Comparison of ENCODE assay signal across 34 cellular contexts in the genomic region with DNA sequence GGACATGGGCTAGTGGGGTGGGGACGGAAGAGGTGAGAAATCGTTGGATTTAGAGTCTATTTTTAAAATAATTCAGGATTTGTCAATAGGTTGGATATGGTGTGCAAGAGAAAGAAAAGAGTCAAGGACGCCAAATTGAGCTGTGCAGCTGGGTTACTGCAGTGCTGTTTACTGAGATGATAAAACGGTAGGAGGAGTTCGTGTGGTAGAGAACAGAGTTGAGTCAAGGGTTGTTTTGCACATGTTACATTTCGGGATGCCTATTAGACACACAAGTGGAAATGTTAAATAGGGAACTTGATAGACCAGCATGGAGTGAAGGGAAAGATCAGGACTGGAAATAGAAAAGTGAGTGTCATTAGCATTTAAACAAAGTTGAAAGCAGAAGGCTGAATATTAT. TPM values are rescaled to one million over a fixed set of nuclear protein-coding genes. Genes with fewer than 3 reads are reported as not detected.
DNase-seq lines count a peak whose midpoint lies in the region; ATAC-seq and TF ChIP-seq lines count a peak whose summit lies in the region.
"Had no signal": no experiment of that assay in that cellular context is flagged by ENCODE, and none has a peak within 500 bp of the region (broad histone marks: within the 10 kb centered on the region; RNA-seq: fewer than 3 reads in every experiment).

No MANE protein-coding gene starts in this region.

- WGBS in right cardiac atrium, result 85% methylated on average over 6 of the region's 6 CpGs

- H3K4me1 Mint-ChIP-seq in activated T-helper 1 cell treated with anti-CD3 and anti-CD28 coated beads, Interleukin-12 subunit alpha, Interleukin-12 subunit beta, Interleukin-2, Interleukin-4 antibody, amounts not matched to agents 30 ng/mL and 10 ng/mL and 1 ng/mL, durations not matched to agents 14 hours and 24 hours and 36 hours (ENCODE audit: low read depth), result no peaks in the 10 kb centered on the region
- H3K4me1 Mint-ChIP-seq: activated CD4-positive, alpha-beta memory T cell treated with anti-CD3 and anti-CD28 coated beads, Interleukin-2, amount 10 ng/mL, durations not matched to agents 7 days and 5 days; CD4-positive, alpha-beta memory T cell; stimulated activated memory B cell treated with anti-CD40 and anti-IgM and Interleukin-4, amounts not matched to agents 10 μg/mL and 1 μg/mL and 100 μg/mL, for 72 hours had no signal

- no peak for TF ChIP-seq POLR2A in uterus (IDR thresholded peaks at IDR 0.05)

- H3K27ac ChIP-seq in left ventricle myocardium inferior (replicated peaks) (peak overlapping the region; percentile 74), right cardiac atrium (ENCODE audit: low read length) (no peak overlapping the region), layer of hippocampus (ENCODE audit: low read depth, low read length) (peak overlapping the region; percentile 67), uterus (no peak overlapping the region)
- H3K27ac ChIP-seq: A549, adrenal gland, brain microvascular endothelial cell, gastroesophageal sphincter, hepatocyte, prostate gland, SJCRH30, suprapubic skin had no signal

- intact Hi-C loops in left ventricle myocardium inferior (cut with micrococcal nuclease) (no loop called here), right cardiac atrium (cut with DNase I) (no loop called here), uterus (cut with DNase I; ENCODE audit: low total_unique reads) (no loop called here)
- intact Hi-C loops in activated T-helper 1 cell treated with anti-CD3 and anti-CD28 coated beads, Interleukin-12 subunit alpha, Interleukin-12 subunit beta, Interleukin-2, Interleukin-4 antibody, amounts not matched to agents 30 ng/mL and 10 ng/mL and 1 ng/mL, durations not matched to agents 14 hours and 24 hours and 36 hours (cut with micrococcal nuclease), result no loop called here

- no peaks in the 10 kb centered on the region for H3K27me3 Mint-ChIP-seq in activated T-helper 1 cell treated with anti-CD3 and anti-CD28 coated beads, Interleukin-12 subunit alpha, Interleukin-12 subunit beta, Interleukin-2, Interleukin-4 antibody, amounts not matched to agents 30 ng/mL and 10 ng/mL and 1 ng/mL, durations not matched to agents 14 hours and 24 hours and 36 hours (ENCODE audit: insufficient read depth)
- H3K27me3 Mint-ChIP-seq: activated CD4-positive, alpha-beta memory T cell treated with anti-CD3 and anti-CD28 coated beads, Interleukin-2, amount 10 ng/mL, durations not matched to agents 7 days and 5 days; CD4-positive, alpha-beta memory T cell; natural killer cell treated with Interleukin-12 subunit alpha and Interleukin-12 subunit beta and Interleukin-15 and Interleukin-18, amount 100 ng/mL, for 72 hours; stimulated activated memory B cell treated with anti-CD40 and anti-IgM and Interleukin-4, amounts not matched to agents 10 μg/mL and 1 μg/mL and 100 μg/mL, for 72 hours had no signal

- no peak overlapping the region for H3K4me3 Mint-ChIP-seq in activated T-helper 1 cell treated with anti-CD3 and anti-CD28 coated beads, Interleukin-12 subunit alpha, Interleukin-12 subunit beta, Interleukin-2, Interleukin-4 antibody, amounts not matched to agents 30 ng/mL and 10 ng/mL and 1 ng/mL, durations not matched to agents 14 hours and 24 hours and 36 hours
- H3K4me3 Mint-ChIP-seq: activated CD4-positive, alpha-beta memory T cell treated with anti-CD3 and anti-CD28 coated beads, Interleukin-2, amount 10 ng/mL, durations not matched to agents 7 days and 5 days; activated naive CD4-positive, alpha-beta T cell treated with anti-CD3 and anti-CD28 coated beads for 36 hours; CD4-positive, alpha-beta memory T cell; GM23338; HFFc6; natural killer cell treated with Interleukin-12 subunit alpha and Interleukin-12 subunit beta and Interleukin-15 and Interleukin-18, amount 100 ng/mL, for 72 hours; stimulated activated memory B cell treated with anti-CD40 and anti-IgM and Interleukin-4, amounts not matched to agents 10 μg/mL and 1 μg/mL and 100 μg/mL, for 72 hours had no signal

- no peaks in the 10 kb centered on the region for H3K9me3 Mint-ChIP-seq in activated T-helper 1 cell treated with anti-CD3 and anti-CD28 coated beads, Interleukin-12 subunit alpha, Interleukin-12 subunit beta, Interleukin-2, Interleukin-4 antibody, amounts not matched to agents 30 ng/mL and 10 ng/mL and 1 ng/mL, durations not matched to agents 14 hours and 24 hours and 36 hours
- H3K9me3 Mint-ChIP-seq: activated CD4-positive, alpha-beta memory T cell treated with anti-CD3 and anti-CD28 coated beads, Interleukin-2, amount 10 ng/mL, durations not matched to agents 7 days and 5 days; GM23338; HFFc6; natural killer cell treated with Interleukin-12 subunit alpha and Interleukin-12 subunit beta and Interleukin-15 and Interleukin-18, amount 100 ng/mL, for 72 hours had no signal

- no peak overlapping the region for H3K27ac Mint-ChIP-seq in activated T-helper 1 cell treated with anti-CD3 and anti-CD28 coated beads, Interleukin-12 subunit alpha, Interleukin-12 subunit beta, Interleukin-2, Interleukin-4 antibody, amounts not matched to agents 30 ng/mL and 10 ng/mL and 1 ng/mL, durations not matched to agents 14 hours and 24 hours and 36 hours
- H3K27ac Mint-ChIP-seq: activated CD4-positive, alpha-beta memory T cell treated with anti-CD3 and anti-CD28 coated beads, Interleukin-2, amount 10 ng/mL, durations not matched to agents 7 days and 5 days; activated naive CD4-positive, alpha-beta T cell treated with anti-CD3 and anti-CD28 coated beads for 36 hours; GM23338; HFFc6; natural killer cell treated with Interleukin-12 subunit alpha and Interleukin-12 subunit beta and Interleukin-15 and Interleukin-18, amount 100 ng/mL, for 72 hours; stimulated activated memory B cell treated with anti-CD40 and anti-IgM and Interleukin-4, amounts not matched to agents 10 μg/mL and 1 μg/mL and 100 μg/mL, for 72 hours had no signal

- H3K9me3 ChIP-seq in left ventricle myocardium inferior (replicated peaks), result peaks cover 6% of the 10 kb centered on the region
- H3K9me3 ChIP-seq in right cardiac atrium (ENCODE audit: control insufficient read depth, low read length), result no peaks in the 10 kb centered on the region
- no peaks in the 10 kb centered on the region for H3K9me3 ChIP-seq in MG63
- H3K9me3 ChIP-seq in uterus, result no peaks in the 10 kb centered on the region
- H3K9me3 ChIP-seq: A549, adrenal gland, gastroesophageal sphincter, mucosa of descending colon, prostate gland, SJCRH30, suprapubic skin had no signal

- TF ChIP-seq CTCF in left ventricle myocardium inferior (IDR thresholded peaks at IDR 0.05; ENCODE audit: borderline replicate concordance) (no peak), uterus (IDR thresholded peaks at IDR 0.05) (no peak)

- peaks cover 10% of the 10 kb centered on the region for H3K36me3 ChIP-seq in left ventricle myocardium inferior
- H3K36me3 ChIP-seq in MG63, result no peaks in the 10 kb centered on the region
- no peaks in the 10 kb centered on the region for H3K36me3 ChIP-seq in uterus
- H3K36me3 ChIP-seq: adrenal gland, brain microvascular endothelial cell, prostate gland, SJCRH30, suprapubic skin had no signal

- DNase-seq in left ventricle myocardium inferior, result no peak
- no peak for DNase-seq in right cardiac atrium
- peak; percentile 31 for DNase-seq in NCI-H69 (lab: John Stamatoyannopoulos, UW)
- no peak for DNase-seq in MG63
- no peak for DNase-seq in activated T-helper 1 cell treated with anti-CD3 and anti-CD28 coated beads, Interleukin-12 subunit alpha, Interleukin-12 subunit beta, Interleukin-2, Interleukin-4 antibody, amounts not matched to agents 30 ng/mL and 10 ng/mL and 1 ng/mL, durations not matched to agents 14 hours and 24 hours and 36 hours (ENCODE audit: low spot score)
- no peak for DNase-seq in amniotic stem cell (lab: John Stamatoyannopoulos, UW)
- no peak for DNase-seq in uterus
- DNase-seq: activated CD4-positive, alpha-beta memory T cell treated with anti-CD3 and anti-CD28 coated beads, Interleukin-2, amount 10 ng/mL, durations not matched to agents 7 days and 5 days; activated CD8-positive, alpha-beta memory T cell treated with anti-CD3 and anti-CD28 coated beads, Interleukin-2, amount 50 U/mL, for 4 hours; activated naive CD4-positive, alpha-beta T cell treated with anti-CD3 and anti-CD28 coated beads for 36 hours; adrenal gland; AML-193; brain microvascular endothelial cell; CD4-positive, alpha-beta memory T cell; EL; HFFc6; IMR-90; kidney glomerular epithelial cell; mammary epithelial cell; mucosa of descending colon; NCI-H2081 treated with DMSO at 0.1 percent for 48 hours; NCI-H524 treated with DMSO at 0.1 percent for 48 hours; occipital lobe; SJCRH30; SW 1271 had no signal

- no peaks in the 10 kb centered on the region for H3K27me3 ChIP-seq in left ventricle myocardium inferior (ENCODE audit: low read depth)
- H3K27me3 ChIP-seq in right cardiac atrium (ENCODE audit: control insufficient read depth, insufficient read depth), result no peaks in the 10 kb centered on the region
- no peaks in the 10 kb centered on the region for H3K27me3 ChIP-seq in layer of hippocampus (ENCODE audit: control insufficient read depth, insufficient read depth, low read length)
- no peaks in the 10 kb centered on the region for H3K27me3 ChIP-seq in MG63
- no peaks in the 10 kb centered on the region for H3K27me3 ChIP-seq in uterus
- H3K27me3 ChIP-seq: adrenal gland, brain microvascular endothelial cell, gastroesophageal sphincter, hepatocyte, SJCRH30, suprapubic skin had no signal

- H3K4me3 ChIP-seq in left ventricle myocardium inferior (no peak overlapping the region), right cardiac atrium (ENCODE audit: low read length) (no peak overlapping the region), MG63 (no peak overlapping the region), uterus (no peak overlapping the region)
- H3K4me3 ChIP-seq: A549, adrenal gland, gastroesophageal sphincter, GM23338, hepatocyte, mucosa of descending colon, prostate gland, SJCRH30, suprapubic skin had no signal

- ATAC-seq in right cardiac atrium, result no peak
- ATAC-seq: gastroesophageal sphincter; GM23338; mucosa of descending colon; natural killer cell treated with Interleukin-12 subunit alpha and Interleukin-12 subunit beta and Interleukin-15 and Interleukin-18, amount 100 ng/mL, for 72 hours; stimulated activated memory B cell treated with anti-CD40 and anti-IgM and Interleukin-4, amounts not matched to agents 10 μg/mL and 1 μg/mL and 100 μg/mL, for 72 hours had no signal

- peaks cover 3% of the 10 kb centered on the region for H3K36me3 Mint-ChIP-seq in activated T-helper 1 cell treated with anti-CD3 and anti-CD28 coated beads, Interleukin-12 subunit alpha, Interleukin-12 subunit beta, Interleukin-2, Interleukin-4 antibody, amounts not matched to agents 30 ng/mL and 10 ng/mL and 1 ng/mL, durations not matched to agents 14 hours and 24 hours and 36 hours (ENCODE audit: low read depth)
- H3K36me3 Mint-ChIP-seq: natural killer cell treated with Interleukin-12 subunit alpha and Interleukin-12 subunit beta and Interleukin-15 and Interleukin-18, amount 100 ng/mL, for 72 hours had no signal

- H3K4me1 ChIP-seq in left ventricle myocardium inferior (peaks cover 44% of the 10 kb centered on the region), right cardiac atrium (ENCODE audit: control insufficient read depth, insufficient read depth, low read length) (peaks cover 6% of the 10 kb centered on the region), uterus (no peaks in the 10 kb centered on the region)
- H3K4me1 ChIP-seq: A549, prostate gland, SJCRH30 had no signal

RNA-seq across cellular contexts. Expression of a gene that starts 30.5 kb away (rescaled TPM):
- total RNA-seq in left ventricle myocardium inferior (0.82 TPM), right cardiac atrium (1 to 10 TPM in 3 of 4 donors, under 1 TPM in 1; 0.85 to 2.2 (median 1.2) TPM), uterus (1 to 10 TPM in 2 of 4 donors, under 1 TPM in 1, not detected in 1; 0.29 to 6.3 (median 2.1) TPM)
- polyA plus RNA-seq in right cardiac atrium, result 0.84 TPM
- 0.53 TPM in 1 of 2 replicates, not detected in the other for total RNA-seq in MG63 (2014; rRNA removed; shearing (Covaris generic); ENCODE audit: low replicate concordance)
- total RNA-seq in activated T-helper 1 cell treated with anti-CD3 and anti-CD28 coated beads, Interleukin-12 subunit alpha, Interleukin-12 subunit beta, Interleukin-2, Interleukin-4 antibody, amounts not matched to agents 30 ng/mL and 10 ng/mL and 1 ng/mL, durations not matched to agents 14 hours and 24 hours and 36 hours, result 3.7 TPM in 2 replicates
- polyA plus RNA-seq: CD4-positive, alpha-beta memory T cell; hepatocyte had no signal

RNA-seq across cellular contexts. Expression of a gene that starts 42.4 kb away (rescaled TPM):
- total RNA-seq in left ventricle myocardium inferior (44.3 TPM), right cardiac atrium (10 to 100 TPM; 39.7 to 45.8 (median 40.5) TPM), uterus (100 to 1,000 TPM in 2 of 4 donors, 10 to 100 TPM in 2; 30.2 to 125 (median 74.6) TPM)
- 29.1 TPM for polyA plus RNA-seq in right cardiac atrium
- total RNA-seq in MG63 (2014; rRNA removed; shearing (Covaris generic); ENCODE audit: low replicate concordance), result 12.1 and 13.6 TPM in 2 replicates
- 28.4 and 29.6 TPM in 2 replicates for total RNA-seq in activated T-helper 1 cell treated with anti-CD3 and anti-CD28 coated beads, Interleukin-12 subunit alpha, Interleukin-12 subunit beta, Interleukin-2, Interleukin-4 antibody, amounts not matched to agents 30 ng/mL and 10 ng/mL and 1 ng/mL, durations not matched to agents 14 hours and 24 hours and 36 hours

RNA-seq across cellular contexts. Expression of a gene that starts 42.5 kb away (rescaled TPM):
- total RNA-seq in left ventricle myocardium inferior, result 11.4 TPM
- 10 to 100 TPM; 10.0 to 18.0 (median 15.7) TPM for total RNA-seq in right cardiac atrium
- 8.2 TPM for polyA plus RNA-seq in right cardiac atrium
- total RNA-seq in MG63 (2014; rRNA removed; shearing (Covaris generic); ENCODE audit: low replicate concordance), result 13.3 and 13.8 TPM in 2 replicates
- total RNA-seq in activated T-helper 1 cell treated with anti-CD3 and anti-CD28 coated beads, Interleukin-12 subunit alpha, Interleukin-12 subunit beta, Interleukin-2, Interleukin-4 antibody, amounts not matched to agents 30 ng/mL and 10 ng/mL and 1 ng/mL, durations not matched to agents 14 hours and 24 hours and 36 hours, result 18.6 and 21.5 TPM in 2 replicates
- 10 to 100 TPM in 2 of 4 donors, 1 to 10 TPM in 2; 5.4 to 68.8 (median 16.8) TPM for total RNA-seq in uterus

Comparison
In these comparisons a context has a peak if more than half of its experiments do, and no peak if none do; other contexts are left out.
1. H3K27ac ChIP-seq: peak in left ventricle myocardium inferior (single experiment) and layer of hippocampus (single experiment); none in right cardiac atrium (single experiment) and uterus (0 of 2).